Comparison of ENCODE assay signal across 8 cellular contexts in the genomic region with DNA sequence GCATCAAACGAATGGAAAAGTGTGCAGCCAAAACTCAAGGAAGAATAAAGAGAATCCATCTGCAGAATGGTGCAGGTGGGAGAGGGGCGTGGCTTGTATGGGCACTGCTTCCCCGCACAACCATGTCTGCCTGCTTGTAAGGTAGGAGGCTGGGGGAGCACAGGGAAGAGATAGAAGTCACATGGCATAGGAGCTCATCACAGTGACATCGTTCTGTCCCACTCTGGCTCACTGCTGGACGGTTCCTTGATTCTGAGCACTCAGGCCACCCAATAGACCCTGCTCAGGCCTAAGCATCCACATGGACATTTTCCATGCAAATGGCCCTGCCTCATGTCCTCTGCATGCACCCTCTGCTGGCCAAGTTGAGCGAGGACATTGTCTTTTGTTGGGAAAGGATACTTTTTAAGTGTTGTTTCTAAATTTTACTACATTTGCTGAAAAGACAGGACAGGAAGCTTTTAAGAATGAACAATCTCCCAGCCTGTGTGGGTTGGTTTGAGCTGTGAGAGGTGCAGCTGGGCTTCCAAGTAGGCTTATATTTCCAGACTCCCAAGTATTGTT. TPM values are rescaled to one million over a fixed set of nuclear protein-coding genes. Genes with fewer than 3 reads are reported as not detected.
DNase-seq lines count a peak whose midpoint lies in the region; ATAC-seq, FAIRE-seq and TF ChIP-seq lines count a peak whose summit lies in the region.

No MANE protein-coding gene starts in this region.

- H3K4me1 Mint-ChIP-seq in Caco-2 (ENCODE audit: low read depth, unreplicated experiment) = no peaks in the 10 kb centered on the region

- H3K4me3 ChIP-seq in Caco-2 (ENCODE audit: low read depth, low read length) (no peak overlapping the region), adrenal gland (no peak overlapping the region), lower lobe of right lung (no peak overlapping the region)

- DNase-seq in Caco-2 (peak; percentile 54), HTR-8/SVneo (ENCODE audit: insufficient read length, low spot score) (no peak), adrenal gland (peak in 2 of 7 donors; percentile 20 to 30), lower lobe of right lung (no peak), NCI-H446 treated with DMSO at 0.1 percent for 48 hours (lab: John Stamatoyannopoulos, UW) (no peak)

- FAIRE-seq in HTR-8/SVneo (lab: Jason Lieb, UNC) = peak; percentile 46

- H3K27me3 Mint-ChIP-seq in Caco-2 (ENCODE audit: insufficient read depth, unreplicated experiment) = peaks cover 1% of the 10 kb centered on the region

- H3K36me3 Mint-ChIP-seq in Caco-2 (ENCODE audit: insufficient read depth, unreplicated experiment) = no peaks in the 10 kb centered on the region

- H3K27me3 ChIP-seq in Caco-2 (replicated peaks; ENCODE audit: control insufficient read depth, insufficient read depth, low read length) = no peaks in the 10 kb centered on the region
- no peaks in the 10 kb centered on the region for H3K27me3 ChIP-seq in adrenal gland
- peaks cover 15% of the 10 kb centered on the region for H3K27me3 ChIP-seq in lower lobe of right lung (ENCODE audit: low read depth)

- no peak overlapping the region for H3K27ac Mint-ChIP-seq in Caco-2 (ENCODE audit: unreplicated experiment)

- CTCF ChIA-PET in Caco-2 (lab: Charles Lee) = interaction anchor here (0.6 kb wide), 1 partner anchor 273 kb away, joined by 4 read pairs; no protein-coding TSS in a partner anchor

- H3K27ac ChIP-seq in adrenal gland = no peak overlapping the region
- H3K27ac ChIP-seq in lower lobe of right lung = no peak overlapping the region

- intact Hi-C loops in Caco-2 (cut with micrococcal nuclease; ENCODE audit: unreplicated experiment) (loop anchor here (1.0 to 2.0 kb wide), 3 partner anchors 62 to 136 kb away; no protein-coding TSS in a partner anchor), adrenal gland (cut with DNase I) (no loop called here), lower lobe of right lung (cut with DNase I) (no loop called here)

- H3K4me1 ChIP-seq in Caco-2 = no peaks in the 10 kb centered on the region
- peaks cover 8 to 9% of the 10 kb centered on the region in 2 donors for H3K4me1 ChIP-seq in adrenal gland (replicated peaks in 1 of 2)
- H3K4me1 ChIP-seq in lower lobe of right lung = peaks cover 10% of the 10 kb centered on the region

- no peak overlapping the region for H3K4me3 Mint-ChIP-seq in Caco-2 (ENCODE audit: unreplicated experiment)

- TF ChIP-seq POLR2A in adrenal gland (IDR thresholded peaks at IDR 0.05) = no peak

- no peaks in the 10 kb centered on the region for H3K9me3 Mint-ChIP-seq in Caco-2 (ENCODE audit: unreplicated experiment)

- POLR2A ChIA-PET in Caco-2 (lab: Charles Lee) = no interaction called here

- peak; percentile 50 to 66 for TF ChIP-seq CTCF in Caco-2 (IDR thresholded peaks at IDR 0.05; ENCODE audit: insufficient read depth in 1 of 2, low read depth in 1 of 2, low read length in 1 of 2, severe bottlenecking in 1 of 2, unreplicated experiment in 1 of 2)
- peak in 5 of 6 experiments; percentile 10 to 33 (median 26) for TF ChIP-seq CTCF in adrenal gland (IDR thresholded peaks at IDR 0.05)
- TF ChIP-seq CTCF in lower lobe of right lung (IDR thresholded peaks at IDR 0.05) = peak; percentile 28

- no peak for ATAC-seq in lower lobe of right lung
- no peak for ATAC-seq in GM21825 (IDR thresholded peaks at IDR 0.05; ENCODE audit: unreplicated experiment)
- no peak for ATAC-seq in GM21447 (IDR thresholded peaks at IDR 0.05; ENCODE audit: unreplicated experiment)
- ATAC-seq in HG02885 (IDR thresholded peaks at IDR 0.05; ENCODE audit: poor library complexity, unreplicated experiment) = no peak

- H3K36me3 ChIP-seq in Caco-2 (ENCODE audit: control insufficient read depth, insufficient read depth, low read length) (no peaks in the 10 kb centered on the region), adrenal gland (replicated peaks in 1 of 2) (no peaks in the 10 kb centered on the region), lower lobe of right lung (no peaks in the 10 kb centered on the region)

- 74 to 86% (median 83%) methylated on average over 6 of the region's 6 CpGs for WGBS in adrenal gland, 4 donors

- H3K9me3 ChIP-seq in Caco-2 = no peaks in the 10 kb centered on the region
- no peaks in the 10 kb centered on the region for H3K9me3 ChIP-seq in adrenal gland (replicated peaks in 1 of 3)
- no peaks in the 10 kb centered on the region for H3K9me3 ChIP-seq in lower lobe of right lung

- no TSS peak for BruUV-seq in Caco-2 (replicated peaks; lab: Mats Ljungman, UMichigan)

RNA-seq across cellular contexts. Expression of gene MYLK, which starts 3.1 kb away (rescaled TPM):
- 18.8 and 23.0 TPM in 2 replicates for total RNA-seq in Caco-2 (2022)
- total RNA-seq in adrenal gland = 100 to 1,000 TPM in 2 of 8 donors, 10 to 100 TPM in 6; 17.1 to 124 (median 76.0) TPM
- 10 to 100 TPM; 13.3 to 47.9 (median 26.7) TPM for polyA plus RNA-seq in adrenal gland
- total RNA-seq in lower lobe of right lung = 156 TPM

Comparison
In these comparisons a context has a peak if more than half of its experiments do, and no peak if none do; other contexts are left out.
1. DNase-seq: peak in Caco-2 (2 of 2); none in HTR-8/SVneo (single experiment), lower lobe of right lung (single experiment) and NCI-H446 treated with DMSO at 0.1 percent for 48 hours (single experiment).
2. Peak in every context shown above with its lines, with median percentiles within 50 percentile points of each other: CTCF ChIP-seq.